In the genomic region with DNA sequence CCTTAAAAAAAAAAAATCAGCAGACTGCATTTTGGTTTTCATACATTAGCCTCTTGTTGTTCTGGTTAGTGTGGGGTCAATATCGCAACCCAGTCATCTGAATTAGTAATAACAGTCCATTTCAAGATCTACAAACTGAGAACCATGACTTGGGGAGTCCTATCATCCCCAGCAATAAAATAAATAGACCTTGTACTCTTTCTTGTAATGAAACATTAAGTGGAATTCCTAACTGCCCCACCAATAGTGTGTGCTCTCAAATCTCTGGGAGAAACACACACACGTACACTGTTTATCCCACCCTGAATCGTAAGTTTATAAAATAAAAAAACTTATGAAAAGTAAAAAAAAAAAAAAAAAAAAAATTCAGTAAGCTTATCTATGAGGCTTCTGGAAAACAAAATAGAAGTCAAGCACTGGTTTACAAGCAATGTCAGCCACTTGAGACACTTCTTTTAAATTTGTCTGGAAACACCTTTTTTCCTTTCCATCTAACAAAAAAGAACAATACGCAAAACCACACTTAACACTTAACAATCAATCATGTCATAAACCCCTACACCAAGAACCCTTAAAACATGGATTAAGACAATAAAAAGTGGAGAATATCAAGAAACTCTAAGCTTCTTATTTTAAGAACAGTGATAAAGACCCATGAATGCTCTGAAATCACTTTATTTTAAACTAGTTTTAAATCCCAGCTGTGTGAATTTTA, we compare ENCODE assay signal across 1 cellular context.
TF ChIP-seq lines count a peak whose summit lies in the region.

No MANE protein-coding gene starts in this region.

TF ChIP-seq in HEK293T, 16 proteins besides CTCF, POLR2A, EP300 and RAD21:
- TF ChIP-seq, protein P1, sequence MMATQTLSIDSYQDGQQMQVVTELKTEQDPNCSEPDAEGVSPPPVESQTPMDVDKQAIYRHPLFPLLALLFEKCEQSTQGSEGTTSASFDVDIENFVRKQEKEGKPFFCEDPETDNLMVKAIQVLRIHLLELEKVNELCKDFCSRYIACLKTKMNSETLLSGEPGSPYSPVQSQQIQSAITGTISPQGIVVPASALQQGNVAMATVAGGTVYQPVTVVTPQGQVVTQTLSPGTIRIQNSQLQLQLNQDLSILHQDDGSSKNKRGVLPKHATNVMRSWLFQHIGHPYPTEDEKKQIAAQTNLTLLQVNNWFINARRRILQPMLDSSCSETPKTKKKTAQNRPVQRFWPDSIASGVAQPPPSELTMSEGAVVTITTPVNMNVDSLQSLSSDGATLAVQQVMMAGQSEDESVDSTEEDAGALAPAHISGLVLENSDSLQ (IDR thresholded peaks at IDR 0.05), result peak; percentile 40
- TF ChIP-seq TARDBP (IDR thresholded peaks at IDR 0.05), result no peak
